21 cellular contexts compared by ENCODE assay signal in the genomic region with DNA sequence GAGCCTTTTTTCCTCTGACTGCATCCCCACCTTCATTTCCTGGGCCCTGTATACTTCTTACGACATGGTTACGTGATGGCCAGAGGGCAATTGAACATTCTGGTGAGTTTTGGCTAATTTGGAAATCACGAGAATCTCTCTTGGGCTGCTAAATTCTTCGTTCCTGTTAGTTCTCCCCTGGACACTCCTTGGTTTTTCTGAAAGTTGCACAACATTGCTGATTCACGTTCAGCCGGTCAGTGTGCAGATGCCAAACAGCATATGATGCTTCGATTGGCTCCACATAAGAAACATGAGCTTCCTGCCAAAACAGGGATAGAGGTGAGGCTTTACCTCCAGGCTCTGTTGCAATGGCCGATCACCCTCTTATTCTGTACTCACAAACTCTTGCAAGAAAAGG.
DNase-seq lines count a peak whose midpoint lies in the region; ATAC-seq lines count a peak whose summit lies in the region.
"Had no signal": no experiment of that assay in that cellular context is flagged by ENCODE, and none has a peak within 500 bp of the region (broad histone marks: within the 10 kb centered on the region; RNA-seq: fewer than 3 reads in every experiment).

No MANE protein-coding gene starts in this region.

- peak; percentile 45 for DNase-seq in Daoy (ENCODE audit: low read depth)
- DNase-seq in NCI-H460 (ENCODE audit: extremely low read depth, low read depth) = peak; percentile 52
- DNase-seq in epithelial cell of prostate (ENCODE audit: low read depth, low spot score) = peak; percentile 34
- no peak for DNase-seq in sciatic nerve (ENCODE audit: low spot score)
- no peak for DNase-seq in DMS114 treated with DMSO at 0.1 percent for 48 hours (lab: John Stamatoyannopoulos, UW; ENCODE audit: unreplicated experiment)
- DNase-seq: ACHN; activated CD4-positive, alpha-beta memory T cell treated with anti-CD3 and anti-CD28 coated beads, Interleukin-2, amount 10 ng/mL, durations not matched to agents 7 days and 5 days; activated CD4-positive, CD25-positive, alpha-beta regulatory T cell; CD4-positive, CD25-positive, alpha-beta regulatory T cell; heart left ventricle; left cardiac atrium; naive thymus-derived CD4-positive, alpha-beta T cell; NCI-H2107; NCI-H526; retina; T-helper 9 cell had no signal

- peak; percentile 63 for ATAC-seq in sciatic nerve
- ATAC-seq in HG03135 (IDR thresholded peaks at IDR 0.05; ENCODE audit: unreplicated experiment) = no peak
- no peak for ATAC-seq in GM19035 (IDR thresholded peaks at IDR 0.05; ENCODE audit: unreplicated experiment)
- ATAC-seq in GM21526 (IDR thresholded peaks at IDR 0.05; ENCODE audit: low FRiP score, unreplicated experiment) = no peak
- ATAC-seq: heart left ventricle; naive thymus-derived CD4-positive, alpha-beta T cell had no signal

- H3K27ac ChIP-seq in epithelial cell of prostate = peak overlapping the region; percentile 21
- H3K27ac ChIP-seq: heart left ventricle, KMS-11, upper lobe of left lung had no signal

- intact Hi-C loops in sciatic nerve (cut with DNase I) = no loop called here

Comparison
In these comparisons a context has a peak if more than half of its experiments do, and no peak if none do; other contexts are left out.
1. DNase-seq: peak in Daoy (single experiment), NCI-H460 (single experiment) and epithelial cell of prostate (single experiment); none in sciatic nerve (single experiment) and DMS114 treated with DMSO at 0.1 percent for 48 hours (single experiment).